ENCODE assay signal across 26 cellular contexts in genomic region chr2:43062058-43062457, GRCh38.
A peak's percentile ranks its signal among the peaks of the same experiment; 100 is the strongest.
DNase-seq lines count a peak whose midpoint lies in the region; ATAC-seq and TF ChIP-seq lines count a peak whose summit lies in the region.
"Had no signal": no experiment of that assay in that cellular context is flagged by ENCODE, and none has a peak within 500 bp of the region (broad histone marks: within the 10 kb centered on the region; RNA-seq: fewer than 3 reads in every experiment).

No MANE protein-coding gene starts in this region.

- no peak overlapping the region for H3K9ac ChIP-seq in neuronal stem cell (ENCODE audit: low read depth, low read length, poor library complexity)
- H3K9ac ChIP-seq: BLaER1 treated with 17β-estradiol and CSF1 and Interleukin-3, amounts not matched to agents 10 nM and 100 nM; GM23248 had no signal

- H2BK5ac ChIP-seq in neuronal stem cell (ENCODE audit: low read length): no peak overlapping the region

- no peaks in the 10 kb centered on the region for H3K27me3 Mint-ChIP-seq in activated naive CD4-positive, alpha-beta T cell treated with anti-CD3 and anti-CD28 coated beads, Interleukin-2, amount 50 U/mL, for 24 hours
- H3K27me3 Mint-ChIP-seq in activated T-helper 17 cell treated with anti-CD3 and anti-CD28 coated beads, Interleukin-2, amount 50 U/mL, for 72 hours: no peaks in the 10 kb centered on the region
- H3K27me3 Mint-ChIP-seq in nephron (ENCODE audit: low read depth): peaks cover 6% of the 10 kb centered on the region

- H3K14ac ChIP-seq in neuronal stem cell (ENCODE audit: low read length): no peak overlapping the region

- H4K8ac ChIP-seq in neuronal stem cell (ENCODE audit: low read depth, low read length): no peak overlapping the region

- CTCF ChIA-PET in HEK293 (lab: Yijun Ruan, JAX): interaction anchor here (0.7 kb wide), 2 partner anchors 35 to 38 kb away, joined by 3 read pairs; no protein-coding TSS in a partner anchor

- no peak overlapping the region for H3K4ac ChIP-seq in neuronal stem cell (ENCODE audit: low read length)

- DNase-seq in activated naive CD4-positive, alpha-beta T cell treated with anti-CD3 and anti-CD28 coated beads, Interleukin-2, amount 50 U/mL, for 72 hours (ENCODE audit: low spot score in 2 of 2): no peak
- DNase-seq in DMS114 treated with DMSO at 0.1 percent for 48 hours (lab: John Stamatoyannopoulos, UW; ENCODE audit: unreplicated experiment) (no peak), neuronal stem cell (ENCODE audit: low spot score) (no peak)
- DNase-seq: ACHN; AML-193; BE2C; Calu3; CD4-positive, alpha-beta memory T cell; COR-L47; DMS153; EL; GDM1; GM23248; H7; HFFc6 had no signal

- H3K4me3 ChIP-seq in HEK293 (ENCODE audit: low read depth, low read length) (no peak overlapping the region), neuronal stem cell (ENCODE audit: low read length in 2 of 2) (no peak overlapping the region)
- H3K4me3 ChIP-seq: A549; BLaER1 treated with 17β-estradiol and CSF1 and Interleukin-3, amounts not matched to agents 10 nM and 100 nM; GM12878; GM23248 had no signal

- peaks cover 1% of the 10 kb centered on the region for H3K36me3 Mint-ChIP-seq in activated naive CD4-positive, alpha-beta T cell treated with anti-CD3 and anti-CD28 coated beads, Interleukin-2, amount 50 U/mL, for 24 hours
- no peaks in the 10 kb centered on the region for H3K36me3 Mint-ChIP-seq in activated naive CD4-positive, alpha-beta T cell treated with anti-CD3 and anti-CD28 coated beads, Interleukin-2, amount 50 U/mL, for 72 hours
- no peaks in the 10 kb centered on the region for H3K36me3 Mint-ChIP-seq in activated T-helper 17 cell treated with anti-CD3 and anti-CD28 coated beads, Interleukin-2, amount 50 U/mL, for 72 hours (ENCODE audit: low read depth)
- H3K36me3 Mint-ChIP-seq in nephron (ENCODE audit: low read depth): peaks cover 20% of the 10 kb centered on the region
- H3K36me3 Mint-ChIP-seq: CD4-positive, alpha-beta memory T cell had no signal

- ATAC-seq in activated naive CD4-positive, alpha-beta T cell treated with anti-CD3 and anti-CD28 coated beads, Interleukin-2, amount 50 U/mL, for 72 hours: no peak
- ATAC-seq in activated T-helper 17 cell treated with anti-CD3 and anti-CD28 coated beads, Interleukin-2, amount 50 U/mL, for 72 hours (replicated peaks): no peak
- no peak for ATAC-seq in GM19023 (IDR thresholded peaks at IDR 0.05; ENCODE audit: unreplicated experiment)
- ATAC-seq: A549, GM12878, HCT116 had no signal

- TF ChIP-seq CTCF in HEK293 (tag by site-specific recombination; IDR thresholded peaks at IDR 0.05) (no peak), nephron (IDR thresholded peaks at IDR 0.05; ENCODE audit: unreplicated experiment in 3 of 3) (no peak)

- H3K4me1 Mint-ChIP-seq in activated naive CD4-positive, alpha-beta T cell treated with anti-CD3 and anti-CD28 coated beads, Interleukin-2, amount 50 U/mL, for 24 hours: peaks cover 35% of the 10 kb centered on the region
- H3K4me1 Mint-ChIP-seq in activated T-helper 17 cell treated with anti-CD3 and anti-CD28 coated beads, Interleukin-2, amount 50 U/mL, for 72 hours: peaks cover 10% of the 10 kb centered on the region
- H3K4me1 Mint-ChIP-seq in nephron: peaks cover 36% of the 10 kb centered on the region

- H3K4me2 ChIP-seq in neuronal stem cell (ENCODE audit: insufficient read depth, low read length, poor library complexity, severe bottlenecking): no peak overlapping the region
- H3K4me2 ChIP-seq: A549; BLaER1 treated with 17β-estradiol and CSF1 and Interleukin-3, amounts not matched to agents 10 nM and 100 nM had no signal

- no peak overlapping the region for H3K23ac ChIP-seq in neuronal stem cell (ENCODE audit: low read depth, low read length, poor library complexity)

- H3K79me1 ChIP-seq in neuronal stem cell (ENCODE audit: low read depth, low read length): no peaks in the 10 kb centered on the region

- H3K4me1 ChIP-seq in HEK293 (ENCODE audit: control insufficient read depth, insufficient read depth, low read length): no peaks in the 10 kb centered on the region
- H3K4me1 ChIP-seq in neuronal stem cell (ENCODE audit: control insufficient read depth in 2 of 2, insufficient read depth in 1 of 2, low read depth in 1 of 2, low read length in 2 of 2): peaks cover 12 to 28% of the 10 kb centered on the region in 2 donors

- no peak overlapping the region for H3K27ac ChIP-seq in HEK293 (ENCODE audit: extremely low read depth, low read depth, low read length)
- no peak overlapping the region for H3K27ac ChIP-seq in neuronal stem cell (replicated peaks; ENCODE audit: low read length)
- H3K27ac ChIP-seq: 22Rv1; A549; BLaER1 treated with 17β-estradiol and CSF1 and Interleukin-3, amounts not matched to agents 10 nM and 100 nM; GM23248 had no signal

- H3K36me3 ChIP-seq in HEK293 (ENCODE audit: control insufficient read depth in 2 of 2, insufficient read depth in 1 of 2, low read length in 2 of 2) (no peaks in the 10 kb centered on the region), neuronal stem cell (replicated peaks in 1 of 2; ENCODE audit: control insufficient read depth in 2 of 2, insufficient read depth in 2 of 2, low read length in 2 of 2) (no peaks in the 10 kb centered on the region)
- H3K36me3 ChIP-seq: BE2C; BLaER1 treated with 17β-estradiol and CSF1 and Interleukin-3, amounts not matched to agents 10 nM and 100 nM had no signal

- H3K4me3 Mint-ChIP-seq in activated naive CD4-positive, alpha-beta T cell treated with anti-CD3 and anti-CD28 coated beads, Interleukin-2, amount 50 U/mL, for 24 hours: peak overlapping the region; percentile 20
- H3K4me3 Mint-ChIP-seq in activated T-helper 17 cell treated with anti-CD3 and anti-CD28 coated beads, Interleukin-2, amount 50 U/mL, for 72 hours: no peak overlapping the region
- H3K4me3 Mint-ChIP-seq in nephron: no peak overlapping the region
- H3K4me3 Mint-ChIP-seq: CD14-positive monocyte, HFFc6 had no signal

- peak overlapping the region; percentile 84 for H3K27ac Mint-ChIP-seq in activated naive CD4-positive, alpha-beta T cell treated with anti-CD3 and anti-CD28 coated beads, Interleukin-2, amount 50 U/mL, for 24 hours
- no peak overlapping the region for H3K27ac Mint-ChIP-seq in activated naive CD4-positive, alpha-beta T cell treated with anti-CD3 and anti-CD28 coated beads, Interleukin-2, amount 50 U/mL, for 72 hours
- peak overlapping the region; percentile 51 for H3K27ac Mint-ChIP-seq in activated T-helper 17 cell treated with anti-CD3 and anti-CD28 coated beads, Interleukin-2, amount 50 U/mL, for 72 hours
- H3K27ac Mint-ChIP-seq in nephron: peak overlapping the region in 2 of 3 experiments; percentile 75 to 92
- H3K27ac Mint-ChIP-seq: CD14-positive monocyte, HFFc6 had no signal

- H3K27me3 ChIP-seq in neuronal stem cell (ENCODE audit: control insufficient read depth in 3 of 3, insufficient read depth in 3 of 3, low read depth in 1 of 3, low read length in 3 of 3): no peaks in the 10 kb centered on the region
- H3K27me3 ChIP-seq: BE2C; BLaER1 treated with 17β-estradiol and CSF1 and Interleukin-3, amounts not matched to agents 10 nM and 100 nM had no signal

- H2BK120ac ChIP-seq in neuronal stem cell (ENCODE audit: low read depth, low read length): no peak overlapping the region

- no peak overlapping the region for H4K91ac ChIP-seq in neuronal stem cell (ENCODE audit: low read depth, low read length, poor library complexity)

- H3K9me3 ChIP-seq in HEK293 (ENCODE audit: control insufficient read depth, insufficient read depth, low read depth, low read length): no peaks in the 10 kb centered on the region; the same call in 1 of the 2 replicates
- peaks cover 3 to 6% of the 10 kb centered on the region in 2 donors for H3K9me3 ChIP-seq in neuronal stem cell (replicated peaks in 1 of 2; ENCODE audit: control insufficient read depth in 2 of 2, insufficient read depth in 1 of 2, low read depth in 1 of 2, low read length in 2 of 2)
- H3K9me3 ChIP-seq: BE2C had no signal

- no peak overlapping the region for H2AFZ ChIP-seq in neuronal stem cell (ENCODE audit: low read length)
- H2AFZ ChIP-seq: GM23248 had no signal

- no peak overlapping the region for H2BK12ac ChIP-seq in neuronal stem cell (ENCODE audit: low read length)

- POLR2A ChIA-PET in HEK293 (lab: Yijun Ruan, JAX): no interaction called here

- H2AK5ac ChIP-seq in neuronal stem cell (ENCODE audit: low read depth, low read length): no peak overlapping the region

- no peak overlapping the region for H3K18ac ChIP-seq in neuronal stem cell (ENCODE audit: low read length)

- no peak overlapping the region for H2BK15ac ChIP-seq in neuronal stem cell (ENCODE audit: low read length)

- H3K9me3 Mint-ChIP-seq in activated naive CD4-positive, alpha-beta T cell treated with anti-CD3 and anti-CD28 coated beads, Interleukin-2, amount 50 U/mL, for 24 hours: no peaks in the 10 kb centered on the region
- H3K9me3 Mint-ChIP-seq in activated naive CD4-positive, alpha-beta T cell treated with anti-CD3 and anti-CD28 coated beads, Interleukin-2, amount 50 U/mL, for 72 hours: peaks cover 4 to 5% of the 10 kb centered on the region in 2 donors
- no peaks in the 10 kb centered on the region for H3K9me3 Mint-ChIP-seq in activated T-helper 17 cell treated with anti-CD3 and anti-CD28 coated beads, Interleukin-2, amount 50 U/mL, for 72 hours
- H3K9me3 Mint-ChIP-seq in nephron: peaks cover 22% of the 10 kb centered on the region

TF ChIP-seq in HEK293, 187 proteins besides CTCF, POLR2A, EP300 and RAD21:
- no peak for TF ChIP-seq ZNF184 (tag by site-specific recombination; IDR thresholded peaks at IDR 0.05)
- no peak for TF ChIP-seq ZNF48 (tag by site-specific recombination; IDR thresholded peaks at IDR 0.05)
- TF ChIP-seq ZNF324 (tag by site-specific recombination; IDR thresholded peaks at IDR 0.05): no peak
- TF ChIP-seq ZSCAN16 (tag by site-specific recombination; IDR thresholded peaks at IDR 0.05): no peak
- TF ChIP-seq ZNF174 (tag by site-specific recombination; IDR thresholded peaks at IDR 0.05): no peak
- TF ChIP-seq ZNF26 (tag by site-specific recombination; IDR thresholded peaks at IDR 0.05): no peak
- no peak for TF ChIP-seq ZNF423 (tag by site-specific recombination; IDR thresholded peaks at IDR 0.05)
- TF ChIP-seq SETDB1 (IDR thresholded peaks at IDR 0.05; ENCODE audit: insufficient read length, low read length): peak; percentile 86

Comparison
In these comparisons a context has a peak if more than half of its experiments do, and no peak if none do; other contexts are left out.
1. H3K27ac Mint-ChIP-seq: peak in activated naive CD4-positive, alpha-beta T cell treated with anti-CD3 and anti-CD28 coated beads, Interleukin-2, amount 50 U/mL, for 24 hours (single experiment), activated T-helper 17 cell treated with anti-CD3 and anti-CD28 coated beads, Interleukin-2, amount 50 U/mL, for 72 hours (single experiment) and nephron (2 of 3); none in activated naive CD4-positive, alpha-beta T cell treated with anti-CD3 and anti-CD28 coated beads, Interleukin-2, amount 50 U/mL, for 72 hours (0 of 2).